Comparison of ENCODE assay signal across 7 cellular contexts in the genomic region with DNA sequence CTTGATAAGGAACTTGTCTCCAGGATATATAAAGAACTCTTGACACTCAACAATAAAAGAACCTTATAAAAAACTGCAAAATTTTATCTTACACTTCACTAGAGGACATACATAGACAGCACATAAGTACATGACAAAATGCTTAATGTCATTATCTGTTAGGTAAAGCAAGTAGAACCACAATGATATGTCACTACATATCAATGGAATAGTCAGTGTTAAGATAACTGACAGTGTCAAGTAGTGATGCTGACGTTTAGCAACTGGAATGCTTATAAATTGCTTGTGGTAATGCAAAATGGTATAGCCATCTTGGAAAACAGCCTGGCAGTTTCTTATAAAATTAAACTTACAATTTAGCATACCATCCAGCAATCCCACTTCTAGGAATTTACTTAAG.
"Had no signal": no experiment of that assay in that cellular context is flagged by ENCODE, and none has a peak within 500 bp of the region (broad histone marks: within the 10 kb centered on the region; RNA-seq: fewer than 3 reads in every experiment).

No MANE protein-coding gene starts in this region.

- DNase-seq: GDM1, GF-D8 had no signal

- FAIRE-seq: G401.6, GM12878, GM12891, GM12892, GM18507 had no signal

- H3K4me3 ChIP-seq: GM12878 had no signal
